In genomic region chr10:74092372-74092771, GRCh38 we compare ENCODE assay signal across 27 cellular contexts.
"Had no signal": no experiment of that assay in that cellular context is flagged by ENCODE, and none has a peak within 500 bp of the region (broad histone marks: within the 10 kb centered on the region; RNA-seq: fewer than 3 reads in every experiment).

No MANE protein-coding gene starts in this region.

- H3K27ac ChIP-seq: left ventricle myocardium inferior, ovary, skin epidermis, suprapubic skin, thoracic aorta, tibial artery, upper lobe of right lung had no signal

- H3K4me1 ChIP-seq: left ventricle myocardium inferior, suprapubic skin, upper lobe of right lung had no signal

- H3K4me3 Mint-ChIP-seq: immature natural killer cell; mesothelial cell of epicardium; naive B cell; natural killer cell; nephron progenitor cell; stimulated activated naive CD8-positive, alpha-beta T cell treated with anti-CD3 and anti-CD28 coated beads, Interleukin-15, Interleukin-2, amounts not matched to agents 100 ng/mL and 50 ng/mL, for 24 hours had no signal

- ATAC-seq: natural killer cell, right cardiac atrium, sciatic nerve, upper lobe of right lung had no signal

- H3K9me3 Mint-ChIP-seq: immature natural killer cell; mesothelial cell of epicardium; naive B cell; natural killer cell; nephron progenitor cell; stimulated activated naive CD8-positive, alpha-beta T cell treated with anti-CD3 and anti-CD28 coated beads, Interleukin-15, Interleukin-2, amounts not matched to agents 100 ng/mL and 50 ng/mL, for 24 hours had no signal

- DNase-seq: hypothalamus; immature natural killer cell; islet precursor cell; left ventricle myocardium inferior; mesendoderm; naive B cell; natural killer cell; nephron progenitor cell; ovary; retina; right cardiac atrium; stimulated activated CD4-positive, alpha-beta T cell treated with anti-CD3 and anti-CD28 coated beads, Interleukin-12 subunit alpha, Interleukin-12 subunit beta, amount 100 ng/mL, for 4 hours; stimulated activated CD4-positive, alpha-beta T cell treated with anti-CD3 and anti-CD28 coated beads, Interleukin-15, amount 100 ng/mL, for 24 hours; stimulated activated CD4-positive, alpha-beta T cell treated with anti-CD3 and anti-CD28 coated beads, Interleukin-2, amount 100 ng/mL, for 24 hours; stimulated activated CD4-positive, alpha-beta T cell treated with anti-CD3 and anti-CD28 coated beads, Interleukin-4, amount 100 ng/mL, for 1 hour; stimulated activated naive CD4-positive, alpha-beta T cell; tibial artery; trophoblast cell; upper lobe of right lung had no signal

- H3K36me3 ChIP-seq: ovary had no signal

- H3K27me3 Mint-ChIP-seq: naive B cell; progenitor cell of endocrine pancreas; stimulated activated naive CD8-positive, alpha-beta T cell treated with anti-CD3 and anti-CD28 coated beads, Interleukin-15, Interleukin-2, amounts not matched to agents 100 ng/mL and 50 ng/mL, for 24 hours had no signal

- H3K27me3 ChIP-seq: ovary, suprapubic skin, tibial artery, upper lobe of right lung had no signal

- H3K4me3 ChIP-seq: left ventricle myocardium inferior, lung, ovary, skin epidermis, suprapubic skin, thoracic aorta, tibial artery, upper lobe of right lung had no signal

- H3K4me1 Mint-ChIP-seq: immature natural killer cell, mesothelial cell of epicardium, nephron progenitor cell had no signal

- H3K9me3 ChIP-seq: left ventricle myocardium inferior, ovary, suprapubic skin, thoracic aorta, tibial artery, upper lobe of right lung had no signal

- H3K27ac Mint-ChIP-seq: mesothelial cell of epicardium; natural killer cell; nephron progenitor cell; progenitor cell of endocrine pancreas; stimulated activated naive CD8-positive, alpha-beta T cell treated with anti-CD3 and anti-CD28 coated beads, Interleukin-15, Interleukin-2, amounts not matched to agents 100 ng/mL and 50 ng/mL, for 24 hours had no signal
